ENCODE assay signal across 8 cellular contexts in genomic region chr4:67087897-67088296, GRCh38.
DNase-seq lines count a peak whose midpoint lies in the region; ATAC-seq and TF ChIP-seq lines count a peak whose summit lies in the region.

No MANE protein-coding gene starts in this region.

- no peak overlapping the region for H3K4me2 ChIP-seq in HCT116 (ENCODE audit: low read length)

- BruUV-seq in HCT116 (replicated peaks; lab: Mats Ljungman, UMichigan), result no TSS peak

- no peak overlapping the region for H2AFZ ChIP-seq in HCT116 (ENCODE audit: low read depth, low read length, poor library complexity, severe bottlenecking)

- peaks cover 2 to 4% of the 10 kb centered on the region in 2 experiments; a peak in 1 of 4 replicates for H3K9me3 ChIP-seq in HCT116 (ENCODE audit: control insufficient read depth in 1 of 2, insufficient read depth in 1 of 2, low read depth in 1 of 2, low read length in 2 of 2)

- no peaks in the 10 kb centered on the region for H3K9me2 ChIP-seq in HCT116 (ENCODE audit: insufficient read depth)

- no peak overlapping the region for H3K4me3 ChIP-seq in HCT116 (replicated peaks in 1 of 2; ENCODE audit: low read depth in 1 of 2, low read length in 2 of 2)

- POLR2A ChIA-PET in HCT116 (lab: Charles Lee), result no interaction called here

- ATAC-seq in HCT116, result no peak

- no peaks in the 10 kb centered on the region for H3K36me3 Mint-ChIP-seq in activated CD4-positive, alpha-beta T cell treated with anti-CD3 and anti-CD28 coated beads, Interleukin-2, amount 10 ng/mL, durations not matched to agents 24 days and 14 days (ENCODE audit: low read depth)
- H3K36me3 Mint-ChIP-seq in glutamatergic neuron (ENCODE audit: unreplicated experiment), result no peaks in the 10 kb centered on the region

- H3K79me2 ChIP-seq in HCT116 (ENCODE audit: insufficient read depth, low read length), result no peaks in the 10 kb centered on the region

- H3K4me1 ChIP-seq in HCT116 (ENCODE audit: control insufficient read depth in 1 of 2, insufficient read depth in 2 of 2, low read length in 2 of 2), result no peaks in the 10 kb centered on the region

- no peak overlapping the region for H3K27ac ChIP-seq in HCT116 (ENCODE audit: low read depth, low read length)

- no peaks in the 10 kb centered on the region for H3K36me3 ChIP-seq in HCT116 (ENCODE audit: control insufficient read depth in 1 of 2, insufficient read depth in 2 of 2, low read length in 2 of 2)

- H3K4me1 Mint-ChIP-seq in activated CD4-positive, alpha-beta T cell treated with anti-CD3 and anti-CD28 coated beads, Interleukin-2, amount 10 ng/mL, durations not matched to agents 24 days and 14 days, result no peaks in the 10 kb centered on the region
- H3K4me1 Mint-ChIP-seq in glutamatergic neuron (ENCODE audit: low read depth, unreplicated experiment), result peaks cover 17% of the 10 kb centered on the region

- no peak overlapping the region for H3K9ac ChIP-seq in HCT116 (ENCODE audit: low read length)

- H4K20me1 ChIP-seq in HCT116 (ENCODE audit: insufficient read depth), result no peaks in the 10 kb centered on the region

- H3K27ac Mint-ChIP-seq in activated CD4-positive, alpha-beta T cell treated with anti-CD3 and anti-CD28 coated beads, Interleukin-2, amount 10 ng/mL, durations not matched to agents 24 days and 14 days, result no peak overlapping the region
- H3K27ac Mint-ChIP-seq in glutamatergic neuron (ENCODE audit: unreplicated experiment), result no peak overlapping the region

- DNase-seq in NCI-H1694 treated with DMSO at 0.1 percent for 48 hours (lab: John Stamatoyannopoulos, UW) (peak; percentile 4), NCI-H1694 (lab: John Stamatoyannopoulos, UW) (no peak), HCT116 (ENCODE audit: low read depth, low spot score) (peak; percentile 1), M059J (ENCODE audit: low read depth) (peak; percentile 3), glutamatergic neuron (peak; percentile 31), posterior vena cava (ENCODE audit: low spot score) (no peak)
- DNase-seq in activated CD4-positive, alpha-beta T cell treated with anti-CD3 and anti-CD28 coated beads, Interleukin-2, amount 10 ng/mL, durations not matched to agents 24 days and 14 days, result peak; percentile 81
- peak; percentile 0 to 12 for DNase-seq in stimulated activated CD4-positive, alpha-beta T cell treated with anti-CD3 and anti-CD28 coated beads, Interleukin-1b, Interleukin-23, amount 100 ng/mL, for 4 hours (ENCODE audit: low read depth in 2 of 2)

- RAD21 ChIA-PET in HCT116 (lab: Charles Lee; ENCODE audit: low non-redundant PET in 1 of 2, low total read pairs in 2 of 2, uncharacterized antibody in 2 of 2, unreplicated experiment in 2 of 2), result no interaction called here

- H3K27me3 Mint-ChIP-seq in activated CD4-positive, alpha-beta T cell treated with anti-CD3 and anti-CD28 coated beads, Interleukin-2, amount 10 ng/mL, durations not matched to agents 24 days and 14 days, result peaks cover 2% of the 10 kb centered on the region
- no peaks in the 10 kb centered on the region for H3K27me3 Mint-ChIP-seq in glutamatergic neuron (ENCODE audit: unreplicated experiment)

- no peak overlapping the region for H3K4me3 Mint-ChIP-seq in activated CD4-positive, alpha-beta T cell treated with anti-CD3 and anti-CD28 coated beads, Interleukin-2, amount 10 ng/mL, durations not matched to agents 24 days and 14 days
- H3K4me3 Mint-ChIP-seq in glutamatergic neuron (ENCODE audit: unreplicated experiment), result no peak overlapping the region

- 0 out of 2 replicates have a peak, but pooled peaks have one; percentile 18 for TF ChIP-seq RAD21 in HCT116 (IDR thresholded peaks at IDR 0.05; ENCODE audit: low read depth)

- peak in 2 of 3 experiments; percentile 34 to 46; a peak in 3 of 6 replicates for TF ChIP-seq CTCF in HCT116 (IDR thresholded peaks at IDR 0.05 in 2 of 3, conservative IDR thresholded peaks at IDR 0.05 in 1 of 3; ENCODE audit: borderline replicate concordance in 1 of 3, insufficient read depth in 1 of 3, low read depth in 2 of 3, low read length in 2 of 3)
- peak; percentile 72 for TF ChIP-seq CTCF in glutamatergic neuron (IDR thresholded peaks at IDR 0.05; ENCODE audit: partially characterized antibody, unreplicated experiment)

- no peak for TF ChIP-seq POLR2A in HCT116 (IDR thresholded peaks at IDR 0.05; ENCODE audit: borderline replicate concordance, extremely low read depth, insufficient read depth, insufficient read length)

- CTCF ChIA-PET in HCT116 (lab: Charles Lee), result interaction anchor here (1.0 kb wide), 1 partner anchor 239 kb away, joined by 4 read pairs; no protein-coding TSS in a partner anchor

- H3K9me3 Mint-ChIP-seq in activated CD4-positive, alpha-beta T cell treated with anti-CD3 and anti-CD28 coated beads, Interleukin-2, amount 10 ng/mL, durations not matched to agents 24 days and 14 days, result no peaks in the 10 kb centered on the region
- H3K9me3 Mint-ChIP-seq in glutamatergic neuron (ENCODE audit: unreplicated experiment), result no peaks in the 10 kb centered on the region

- no peaks in the 10 kb centered on the region for H3K27me3 ChIP-seq in HCT116 (ENCODE audit: insufficient read depth, low read length)

- intact Hi-C loops in HCT116 (cut with micrococcal nuclease) (loop anchor here (5.0 kb wide), 1 partner anchor 239 kb away; no protein-coding TSS in a partner anchor), posterior vena cava (cut with DNase I) (no loop called here)
- intact Hi-C loops in activated CD4-positive, alpha-beta T cell treated with anti-CD3 and anti-CD28 coated beads, Interleukin-2, amount 10 ng/mL, durations not matched to agents 24 days and 14 days (cut with micrococcal nuclease), result loop anchor here (1.0 kb wide), 1 partner anchor 239 kb away; no protein-coding TSS in a partner anchor

TF ChIP-seq in HCT116, 20 proteins besides CTCF, POLR2A, EP300 and RAD21:
- no peak for TF ChIP-seq SP1 (IDR thresholded peaks at IDR 0.05; ENCODE audit: low read depth)
- no peak for TF ChIP-seq POLR2AphosphoS5 (IDR thresholded peaks at IDR 0.05; ENCODE audit: low read depth, low read length)
- TF ChIP-seq FOSL1 (IDR thresholded peaks at IDR 0.05; ENCODE audit: low read depth), result no peak
- TF ChIP-seq ATF3 (IDR thresholded peaks at IDR 0.05), result no peak
- no peak for TF ChIP-seq SRF (IDR thresholded peaks at IDR 0.05; ENCODE audit: low read depth)
- TF ChIP-seq ZBTB33 (IDR thresholded peaks at IDR 0.05; ENCODE audit: extremely low read depth, insufficient replicate concordance, low read length), result no peak
- no peak for TF ChIP-seq JUND (IDR thresholded peaks at IDR 0.05)
- no peak for TF ChIP-seq REST (IDR thresholded peaks at IDR 0.05; ENCODE audit: low read depth)
- no peak for TF ChIP-seq EGR1 (IDR thresholded peaks at IDR 0.05; ENCODE audit: low read depth)
- TF ChIP-seq EZH2phosphoT487 (IDR thresholded peaks at IDR 0.05; ENCODE audit: borderline replicate concordance), result no peak
- no peak for TF ChIP-seq ZNF274 (IDR thresholded peaks at IDR 0.05; ENCODE audit: low read depth, low read length)
- no peak for TF ChIP-seq EZH2 (IDR thresholded peaks at IDR 0.05)
- no peak for TF ChIP-seq TCF7L2 (IDR thresholded peaks at IDR 0.05; ENCODE audit: borderline replicate concordance, extremely low read depth, insufficient read depth, insufficient read length)

Comparison
In these comparisons a context has a peak if more than half of its experiments do, and no peak if none do; other contexts are left out.
1. DNase-seq: peak in NCI-H1694 treated with DMSO at 0.1 percent for 48 hours (single experiment), HCT116 (single experiment), M059J (single experiment), activated CD4-positive, alpha-beta T cell treated with anti-CD3 and anti-CD28 coated beads, Interleukin-2, amount 10 ng/mL, durations not matched to agents 24 days and 14 days (single experiment), glutamatergic neuron (single experiment) and stimulated activated CD4-positive, alpha-beta T cell treated with anti-CD3 and anti-CD28 coated beads, Interleukin-1b, Interleukin-23, amount 100 ng/mL, for 4 hours (2 of 2); none in NCI-H1694 (single experiment) and posterior vena cava (single experiment).
2. intact Hi-C loops: an anchor here in HCT116 (5.0 kb wide) and activated CD4-positive, alpha-beta T cell treated with anti-CD3 and anti-CD28 coated beads, Interleukin-2, amount 10 ng/mL, durations not matched to agents 24 days and 14 days (1.0 kb wide); none called in posterior vena cava.